Comparison of ENCODE assay signal across 8 cellular contexts in genomic region chr19:8001995-8002849, GRCh38. TPM values are rescaled to one million over a fixed set of nuclear protein-coding genes. Genes with fewer than 3 reads are reported as not detected.
A peak's percentile ranks its signal among the peaks of the same experiment; 100 is the strongest.
DNase-seq lines count a peak whose midpoint lies in the region; ATAC-seq and TF ChIP-seq lines count a peak whose summit lies in the region.

No MANE protein-coding gene starts in this region.

- ATAC-seq in naive thymus-derived CD4-positive, alpha-beta T cell = peak; percentile 64
- no peak for ATAC-seq in HG02840 (IDR thresholded peaks at IDR 0.05; ENCODE audit: low FRiP score, unreplicated experiment)

- H3K36me3 Mint-ChIP-seq in activated T-helper 1 cell treated with anti-CD3 and anti-CD28 coated beads, Interleukin-12 subunit alpha, Interleukin-12 subunit beta, Interleukin-2, Interleukin-4 antibody, amounts not matched to agents 30 ng/mL and 10 ng/mL and 1 ng/mL, durations not matched to agents 14 hours and 24 hours and 36 hours (ENCODE audit: low read depth) = peaks cover 15% of the 10 kb centered on the region
- H3K36me3 Mint-ChIP-seq in naive thymus-derived CD4-positive, alpha-beta T cell = peaks cover 0 to 3% (median 0%) of the 10 kb centered on the region in 5 donors

- peak overlapping the region; percentile 86 for H3K4me3 Mint-ChIP-seq in activated T-helper 1 cell treated with anti-CD3 and anti-CD28 coated beads, Interleukin-12 subunit alpha, Interleukin-12 subunit beta, Interleukin-2, Interleukin-4 antibody, amounts not matched to agents 30 ng/mL and 10 ng/mL and 1 ng/mL, durations not matched to agents 14 hours and 24 hours and 36 hours
- H3K4me3 Mint-ChIP-seq in naive thymus-derived CD4-positive, alpha-beta T cell = peak overlapping the region; percentile 75 to 92 (median 79)

- intact Hi-C loops in activated T-helper 1 cell treated with anti-CD3 and anti-CD28 coated beads, Interleukin-12 subunit alpha, Interleukin-12 subunit beta, Interleukin-2, Interleukin-4 antibody, amounts not matched to agents 30 ng/mL and 10 ng/mL and 1 ng/mL, durations not matched to agents 14 hours and 24 hours and 36 hours (cut with micrococcal nuclease) = loop anchor here (1.0 to 5.0 kb wide), 3 partner anchors 31 to 320 kb away; partner anchors contain the start of genes NDUFA7 and RPS28
- intact Hi-C loops in naive thymus-derived CD4-positive, alpha-beta T cell (cut with micrococcal nuclease) = loop anchor here (1.0 to 5.0 kb wide), 5 partner anchors 31 to 149 kb away; partner anchors contain the start of gene CCL25 (in 1 of the 2)

- peaks cover 0 to 42% (median 22%) of the 10 kb centered on the region in 4 donors for H3K4me1 ChIP-seq in Peyer's patch
- peaks cover 20 to 25% of the 10 kb centered on the region in 2 donors for H3K4me1 ChIP-seq in naive thymus-derived CD4-positive, alpha-beta T cell (ENCODE audit: control insufficient read depth in 2 of 2, insufficient read depth in 2 of 2, low read length in 2 of 2)

- H3K27ac Mint-ChIP-seq in activated T-helper 1 cell treated with anti-CD3 and anti-CD28 coated beads, Interleukin-12 subunit alpha, Interleukin-12 subunit beta, Interleukin-2, Interleukin-4 antibody, amounts not matched to agents 30 ng/mL and 10 ng/mL and 1 ng/mL, durations not matched to agents 14 hours and 24 hours and 36 hours = peak overlapping the region; percentile 81
- peak overlapping the region in 8 of 9 donors; percentile 67 to 89 (median 78) for H3K27ac Mint-ChIP-seq in naive thymus-derived CD4-positive, alpha-beta T cell

- no peak for TF ChIP-seq POLR2A in Peyer's patch (IDR thresholded peaks at IDR 0.05)

- peak overlapping the region; percentile 57 for H3K4me3 ChIP-seq in GM06990 (replicated peaks; ENCODE audit: low read depth, low read length)
- H3K4me3 ChIP-seq in Peyer's patch = peak overlapping the region in 3 of 4 donors; percentile 13 to 46 (median 27)
- peak overlapping the region; percentile 35 for H3K4me3 ChIP-seq in fibroblast of mammary gland (ENCODE audit: control insufficient read depth, low read depth, low read length)
- H3K4me3 ChIP-seq in naive thymus-derived CD4-positive, alpha-beta T cell (ENCODE audit: low read length) = peak overlapping the region; percentile 26

- no peaks in the 10 kb centered on the region for H3K27me3 ChIP-seq in GM06990 (replicated peaks; ENCODE audit: control insufficient read depth, insufficient read depth, low read length)
- no peaks in the 10 kb centered on the region for H3K27me3 ChIP-seq in Peyer's patch
- no peaks in the 10 kb centered on the region for H3K27me3 ChIP-seq in naive thymus-derived CD4-positive, alpha-beta T cell (ENCODE audit: control insufficient read depth in 2 of 2, insufficient read depth in 2 of 2, low read length in 2 of 2)

- DNase-seq in GM06990 (ENCODE audit: extremely low read depth, insufficient read length) (peak; percentile 87), HUDEP-2 (lab: John Stamatoyannopoulos, UW; ENCODE audit: unreplicated experiment in 76 of 76) (peak in 74 of 76 experiments; percentile 60 to 95 (median 87)), Peyer's patch (peak; percentile 68 to 90 (median 86)), fibroblast of mammary gland (ENCODE audit: low read depth) (peak; percentile 79)
- peak; percentile 75 for DNase-seq in activated T-helper 1 cell treated with anti-CD3 and anti-CD28 coated beads, Interleukin-12 subunit alpha, Interleukin-12 subunit beta, Interleukin-2, Interleukin-4 antibody, amounts not matched to agents 30 ng/mL and 10 ng/mL and 1 ng/mL, durations not matched to agents 14 hours and 24 hours and 36 hours (ENCODE audit: low spot score)
- DNase-seq in naive thymus-derived CD4-positive, alpha-beta T cell = peak; percentile 25 to 87 (median 46)
- peak; percentile 49 to 68 for DNase-seq in stimulated activated CD8-positive, alpha-beta memory T cell treated with anti-CD3 and anti-CD28 coated beads, Interleukin-7, amount 100 ng/mL, for 48 hours (ENCODE audit: extremely low read depth in 1 of 2, low read depth in 1 of 2)

- H3K9me3 Mint-ChIP-seq in activated T-helper 1 cell treated with anti-CD3 and anti-CD28 coated beads, Interleukin-12 subunit alpha, Interleukin-12 subunit beta, Interleukin-2, Interleukin-4 antibody, amounts not matched to agents 30 ng/mL and 10 ng/mL and 1 ng/mL, durations not matched to agents 14 hours and 24 hours and 36 hours = no peaks in the 10 kb centered on the region
- H3K9me3 Mint-ChIP-seq in naive thymus-derived CD4-positive, alpha-beta T cell = no peaks in the 10 kb centered on the region

- H3K4me1 Mint-ChIP-seq in activated T-helper 1 cell treated with anti-CD3 and anti-CD28 coated beads, Interleukin-12 subunit alpha, Interleukin-12 subunit beta, Interleukin-2, Interleukin-4 antibody, amounts not matched to agents 30 ng/mL and 10 ng/mL and 1 ng/mL, durations not matched to agents 14 hours and 24 hours and 36 hours (ENCODE audit: low read depth) = peaks cover 37% of the 10 kb centered on the region
- peaks cover 41 to 72% (median 55%) of the 10 kb centered on the region in 7 donors for H3K4me1 Mint-ChIP-seq in naive thymus-derived CD4-positive, alpha-beta T cell

- H3K36me3 ChIP-seq in GM06990 (ENCODE audit: control insufficient read depth, insufficient read depth, low read length) (peaks cover 3% of the 10 kb centered on the region), Peyer's patch (peaks cover 0 to 6% (median 0%) of the 10 kb centered on the region in 3 donors)
- H3K36me3 ChIP-seq in naive thymus-derived CD4-positive, alpha-beta T cell (ENCODE audit: control insufficient read depth in 2 of 3, insufficient read depth in 3 of 3, low read length in 3 of 3) = peaks cover 0 to 12% (median 0%) of the 10 kb centered on the region in 3 experiments

- TF ChIP-seq CTCF in GM06990 (IDR thresholded peaks at IDR 0.05; ENCODE audit: insufficient read depth, low read length, poor library complexity, severe bottlenecking) (peak; percentile 99), Peyer's patch (IDR thresholded peaks at IDR 0.05) (peak; percentile 78 to 99 (median 92)), fibroblast of mammary gland (conservative IDR thresholded peaks at IDR 0.05; ENCODE audit: control insufficient read depth, insufficient read depth, low read depth, low read length) (peak; percentile 97)

- H3K27ac ChIP-seq in Peyer's patch = peak overlapping the region; percentile 15 to 66 (median 61)
- H3K27ac ChIP-seq in naive thymus-derived CD4-positive, alpha-beta T cell (ENCODE audit: low read depth, low read length) = peak overlapping the region; percentile 42

- CTCF ChIA-PET in naive thymus-derived CD4-positive, alpha-beta T cell (lab: Charles Lee) = interaction anchor here (0.6 to 3.4 kb wide), 6 partner anchors 11 to 102 kb away, joined by 3 to 22 read pairs (median 4); partner anchors contain the start of gene TIMM44

- POLR2A ChIA-PET in naive thymus-derived CD4-positive, alpha-beta T cell (lab: Charles Lee) = interaction anchor here (1.0 kb wide), 1 partner anchor 59 kb away, joined by 4 read pairs; the partner anchor contains the start of gene TIMM44

- H3K9me3 ChIP-seq in Peyer's patch = no peaks in the 10 kb centered on the region
- no peaks in the 10 kb centered on the region for H3K9me3 ChIP-seq in naive thymus-derived CD4-positive, alpha-beta T cell (ENCODE audit: control insufficient read depth in 2 of 3, low read length in 3 of 3)

- H3K27me3 Mint-ChIP-seq in activated T-helper 1 cell treated with anti-CD3 and anti-CD28 coated beads, Interleukin-12 subunit alpha, Interleukin-12 subunit beta, Interleukin-2, Interleukin-4 antibody, amounts not matched to agents 30 ng/mL and 10 ng/mL and 1 ng/mL, durations not matched to agents 14 hours and 24 hours and 36 hours (ENCODE audit: insufficient read depth) = no peaks in the 10 kb centered on the region
- H3K27me3 Mint-ChIP-seq in naive thymus-derived CD4-positive, alpha-beta T cell = no peaks in the 10 kb centered on the region

RNA-seq across cellular contexts. Expression of gene ELAVL1, which starts 3.2 kb away (rescaled TPM):
- 10 to 100 TPM; 21.0 to 41.7 (median 25.9) TPM for total RNA-seq in Peyer's patch
- 182 and 186 TPM in 2 replicates for total RNA-seq in activated T-helper 1 cell treated with anti-CD3 and anti-CD28 coated beads, Interleukin-12 subunit alpha, Interleukin-12 subunit beta, Interleukin-2, Interleukin-4 antibody, amounts not matched to agents 30 ng/mL and 10 ng/mL and 1 ng/mL, durations not matched to agents 14 hours and 24 hours and 36 hours
- 100 to 1,000 TPM in 1 of 5 experiments, 10 to 100 TPM in 4; 32.4 to 117 (median 49.6) TPM for total RNA-seq in naive thymus-derived CD4-positive, alpha-beta T cell
- 10 to 100 TPM; 42.1 to 61.4 TPM for polyA plus RNA-seq in naive thymus-derived CD4-positive, alpha-beta T cell

RNA-seq across cellular contexts. Expression of gene CCL25, which starts 50.3 kb away (rescaled TPM):
- total RNA-seq in Peyer's patch = 100 to 1,000 TPM in 2 of 4 donors, 10 to 100 TPM in 1, 1 to 10 TPM in 1; 5.8 to 286 (median 121) TPM
- total RNA-seq in activated T-helper 1 cell treated with anti-CD3 and anti-CD28 coated beads, Interleukin-12 subunit alpha, Interleukin-12 subunit beta, Interleukin-2, Interleukin-4 antibody, amounts not matched to agents 30 ng/mL and 10 ng/mL and 1 ng/mL, durations not matched to agents 14 hours and 24 hours and 36 hours = not detected in 2 replicates
- total RNA-seq in naive thymus-derived CD4-positive, alpha-beta T cell = 1 to 10 TPM in 1 of 5 experiments, not detected in 4; 2.3 TPM
- polyA plus RNA-seq in naive thymus-derived CD4-positive, alpha-beta T cell = not detected

RNA-seq across cellular contexts. Expression of gene TIMM44, which starts 58.8 kb away (rescaled TPM):
- 100 to 1,000 TPM in 1 of 4 donors, 10 to 100 TPM in 3; 55.5 to 211 (median 80.7) TPM for total RNA-seq in Peyer's patch
- 114 and 120 TPM in 2 replicates for total RNA-seq in activated T-helper 1 cell treated with anti-CD3 and anti-CD28 coated beads, Interleukin-12 subunit alpha, Interleukin-12 subunit beta, Interleukin-2, Interleukin-4 antibody, amounts not matched to agents 30 ng/mL and 10 ng/mL and 1 ng/mL, durations not matched to agents 14 hours and 24 hours and 36 hours
- 10 to 100 TPM; 65.3 to 97.6 (median 73.8) TPM for total RNA-seq in naive thymus-derived CD4-positive, alpha-beta T cell
- 10 to 100 TPM; 16.7 to 22.8 TPM for polyA plus RNA-seq in naive thymus-derived CD4-positive, alpha-beta T cell
